ENCODE assay signal across 14 cellular contexts in genomic region chr9:83060557-83060956, GRCh38. TPM values are rescaled to one million over a fixed set of nuclear protein-coding genes. Genes with fewer than 3 reads are reported as not detected.
DNase-seq lines count a peak whose midpoint lies in the region; ATAC-seq and TF ChIP-seq lines count a peak whose summit lies in the region.
"Had no signal": no experiment of that assay in that cellular context is flagged by ENCODE, and none has a peak within 500 bp of the region (broad histone marks: within the 10 kb centered on the region; RNA-seq: fewer than 3 reads in every experiment).

No MANE protein-coding gene starts in this region.

- no peaks in the 10 kb centered on the region for H3K79me1 ChIP-seq in H9 (ENCODE audit: insufficient read depth, low read depth, low read length, poor library complexity, severe bottlenecking)

- peaks cover 0 to 1% (median under 1%) of the 10 kb centered on the region in 3 experiments; a peak in 4 of 7 replicates for H3K36me3 Mint-ChIP-seq in H9 (ENCODE audit: insufficient read depth in 1 of 3, low read depth in 3 of 3)
- H3K36me3 Mint-ChIP-seq: brain had no signal

- H4K5ac ChIP-seq in H9 (ENCODE audit: insufficient read length, low read depth, low read length) = no peak overlapping the region

- H3K27me3 Mint-ChIP-seq in H9 (ENCODE audit: low read depth) = peaks cover 61% of the 10 kb centered on the region

- H3K4ac ChIP-seq in H9 (ENCODE audit: low read depth, low read length) = no peak overlapping the region

- H3K4me1 ChIP-seq in BE2C (peaks cover 7% of the 10 kb centered on the region), H9 (ENCODE audit: insufficient read depth, low read length) (no peaks in the 10 kb centered on the region)

- H3T11ph ChIP-seq in H9 (ENCODE audit: low read length) = no peak overlapping the region

- no peak for ATAC-seq in GM21737 (IDR thresholded peaks at IDR 0.05; ENCODE audit: unreplicated experiment)

- no peak overlapping the region for H4K91ac ChIP-seq in H9 (ENCODE audit: insufficient read length, low read depth, low read length)

- peaks cover 15% of the 10 kb centered on the region for H3K23me2 ChIP-seq in H9 (ENCODE audit: insufficient read length, low read depth, low read length, poor library complexity, severe bottlenecking)

- no peak overlapping the region for H4K8ac ChIP-seq in H9 (replicated peaks; ENCODE audit: insufficient read length, low read depth, low read length)

- no peak overlapping the region for H3K27ac Mint-ChIP-seq in H9

- peaks cover 18 to 22% of the 10 kb centered on the region in 2 experiments for H3K4me1 Mint-ChIP-seq in H9

- H3K4me3 Mint-ChIP-seq in H9 = no peak overlapping the region

- H2BK20ac ChIP-seq in H9 (ENCODE audit: low read depth, low read length, poor library complexity, severe bottlenecking) = no peak overlapping the region

- H3K9ac ChIP-seq in H9 (ENCODE audit: extremely low read depth, insufficient read length, low read length) = no peak overlapping the region

- H3K9me3 Mint-ChIP-seq in H9 = peaks cover 0 to 4% of the 10 kb centered on the region in 2 experiments; a peak in 3 of 5 replicates

- H3K36me3 ChIP-seq in BE2C = peaks cover 7% of the 10 kb centered on the region
- H3K36me3 ChIP-seq: Peyer's patch had no signal

- DNase-seq in BE2C (no peak), NCI-H1092 treated with DMSO at 0.1 percent for 48 hours (lab: John Stamatoyannopoulos, UW) (peak; percentile 72), NCI-H748 treated with DMSO at 0.1 percent for 48 hours (lab: John Stamatoyannopoulos, UW) (peak; percentile 97), kidney tubule cell (ENCODE audit: low spot score) (peak; percentile 65), epidermal melanocyte (ENCODE audit: insufficient read length, low spot score) (no peak), H9 (no peak)
- no peak for DNase-seq in stimulated activated CD4-positive, alpha-beta T cell treated with anti-CD3 and anti-CD28 coated beads, Interleukin-12 subunit alpha, Interleukin-12 subunit beta, amount 100 ng/mL, for 4 hours
- DNase-seq: activated CD8-positive, alpha-beta memory T cell treated with anti-CD3 and anti-CD28 coated beads for 24 hours; DND-41; GOT3; occipital lobe; Peyer's patch had no signal

- H3K4me3 ChIP-seq in BE2C (ENCODE audit: low read depth, low read length) = peak overlapping the region; percentile 83

- no peak overlapping the region for H3K23ac ChIP-seq in H9 (ENCODE audit: insufficient read length, low read depth, low read length)

- no peaks in the 10 kb centered on the region; the same call in 1 of the 2 replicates for H3K9me3 ChIP-seq in BE2C
- no peaks in the 10 kb centered on the region for H3K9me3 ChIP-seq in H9 (ENCODE audit: control insufficient read depth, low read depth, low read length)

- no peak overlapping the region for H2AK5ac ChIP-seq in H9 (ENCODE audit: insufficient read length, low read length)

- no peak for TF ChIP-seq CTCF in BE2C (IDR thresholded peaks at IDR 0.05; ENCODE audit: low read depth, low read length)
- no peak for TF ChIP-seq CTCF in H9 (conservative IDR thresholded peaks at IDR 0.05)

- H2AFZ ChIP-seq in H9 (ENCODE audit: low read length) = no peak overlapping the region

- no peaks in the 10 kb centered on the region for H4K20me1 ChIP-seq in H9 (ENCODE audit: control insufficient read depth, insufficient read depth, insufficient read length)

- H3K18ac ChIP-seq in H9 (ENCODE audit: insufficient read length, low read depth, low read length) = no peak overlapping the region

- H2BK12ac ChIP-seq in H9 (ENCODE audit: insufficient read length, low read depth, low read length) = no peak overlapping the region

- no peak overlapping the region for H3K4me2 ChIP-seq in H9 (ENCODE audit: insufficient read depth, insufficient read length, low read length)

- H3K14ac ChIP-seq in H9 (ENCODE audit: insufficient read depth, low read length) = no peak overlapping the region

- H3K56ac ChIP-seq in H9 (ENCODE audit: insufficient read length, low read depth, low read length) = no peak overlapping the region

- H3K79me2 ChIP-seq in H9 (ENCODE audit: insufficient read depth, low read length) = no peaks in the 10 kb centered on the region

- no CpG with 5 or more reads among the region's 3 CpGs for WGBS in H9 (ENCODE audit: extremely low coverage, insufficient read length, low lambda C conversion rate)

- no peak overlapping the region for H2BK120ac ChIP-seq in H9 (ENCODE audit: low read depth, low read length, poor library complexity, severe bottlenecking)

- H3K27me3 ChIP-seq in BE2C = no peaks in the 10 kb centered on the region
- H3K27me3 ChIP-seq in H9 (ENCODE audit: insufficient read depth, low read length) = peaks cover 10% of the 10 kb centered on the region; the same call in 1 of the 2 replicates
- H3K27me3 ChIP-seq: Peyer's patch had no signal

- H3K27ac ChIP-seq in H9 (ENCODE audit: insufficient read length, low read depth, low read length) = no peak overlapping the region

- no peak overlapping the region for H2BK15ac ChIP-seq in H9 (ENCODE audit: low read depth, low read length)

- no peak overlapping the region for H2BK5ac ChIP-seq in H9 (ENCODE audit: insufficient read length, low read length)

RNA-seq across cellular contexts. Expression of gene RASEF, which starts 2.4 kb away (rescaled TPM):
- 8.9 TPM for polyA plus RNA-seq in BE2C (2012; ENCODE audit: insufficient read depth, insufficient read length, low read depth)
- 1.9 and 2.2 TPM in 2 replicates for total RNA-seq in H9 (2021)

Comparison
In these comparisons a context has a peak if more than half of its experiments do, and no peak if none do; other contexts are left out.
1. DNase-seq: peak in NCI-H1092 treated with DMSO at 0.1 percent for 48 hours (single experiment), NCI-H748 treated with DMSO at 0.1 percent for 48 hours (single experiment) and kidney tubule cell (single experiment); none in BE2C (single experiment), epidermal melanocyte (single experiment), H9 (single experiment) and stimulated activated CD4-positive, alpha-beta T cell treated with anti-CD3 and anti-CD28 coated beads, Interleukin-12 subunit alpha, Interleukin-12 subunit beta, amount 100 ng/mL, for 4 hours (single experiment).